In the genomic region with DNA sequence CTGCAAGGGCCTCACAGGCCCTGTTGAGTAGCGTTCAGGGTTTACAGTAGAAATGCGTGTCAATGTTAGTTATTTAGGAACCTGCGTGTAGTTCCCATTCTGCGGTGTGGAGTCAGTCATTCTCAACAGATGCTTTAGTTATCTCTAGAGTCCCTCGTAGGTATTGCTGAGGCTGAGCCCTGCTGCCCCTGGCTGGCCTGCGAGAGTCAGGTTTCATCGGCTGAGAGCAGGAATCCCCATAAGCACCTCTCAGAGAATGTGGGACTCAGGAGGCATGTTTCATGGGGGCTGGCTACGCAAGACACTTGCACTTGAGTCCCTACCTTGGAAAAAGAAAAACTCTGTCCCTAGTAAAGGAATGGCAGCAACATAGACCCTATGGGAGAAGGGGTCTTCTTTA, we compare ENCODE assay signal across 26 cellular contexts.
"Had no signal": no experiment of that assay in that cellular context is flagged by ENCODE, and none has a peak within 500 bp of the region (broad histone marks: within the 10 kb centered on the region; RNA-seq: fewer than 3 reads in every experiment).

No MANE protein-coding gene starts in this region.

- H3K4me3 ChIP-seq: adrenal gland, body of pancreas, cardiac muscle cell, coronary artery, dorsolateral prefrontal cortex, heart left ventricle, ovary, prostate gland, sigmoid colon, thoracic aorta had no signal

- H3K27ac Mint-ChIP-seq: activated naive CD4-positive, alpha-beta T cell treated with anti-CD3 and anti-CD28 coated beads for 36 hours; activated naive CD8-positive, alpha-beta T cell treated with anti-CD3 and anti-CD28 coated beads for 36 hours; effector memory CD8-positive, alpha-beta T cell; natural killer cell; stimulated activated effector memory CD8-positive, alpha-beta T cell treated with anti-CD3 and anti-CD28 coated beads, Interleukin-12 subunit alpha, Interleukin-12 subunit beta, amount 100 ng/mL, for 72 hours; stimulated activated naive CD8-positive, alpha-beta T cell treated with anti-CD3 and anti-CD28 coated beads, Interleukin-15, Interleukin-2, amounts not matched to agents 100 ng/mL and 50 ng/mL, for 24 hours had no signal

- H3K9me3 ChIP-seq: adrenal gland, body of pancreas, ovary, prostate gland, sigmoid colon, thoracic aorta had no signal

- H3K4me1 ChIP-seq: adrenal gland, body of pancreas, heart left ventricle, prostate gland had no signal

- H3K27ac ChIP-seq: adrenal gland, body of pancreas, cardiac muscle cell, coronary artery, dorsolateral prefrontal cortex, heart left ventricle, ovary, prostate gland, sigmoid colon, thoracic aorta had no signal

- H3K4me3 Mint-ChIP-seq: activated naive CD4-positive, alpha-beta T cell treated with anti-CD3 and anti-CD28 coated beads for 36 hours; activated naive CD8-positive, alpha-beta T cell treated with anti-CD3 and anti-CD28 coated beads for 36 hours; effector memory CD8-positive, alpha-beta T cell; natural killer cell; stimulated activated effector memory CD8-positive, alpha-beta T cell treated with anti-CD3 and anti-CD28 coated beads, Interleukin-12 subunit alpha, Interleukin-12 subunit beta, amount 100 ng/mL, for 72 hours; stimulated activated naive CD8-positive, alpha-beta T cell treated with anti-CD3 and anti-CD28 coated beads, Interleukin-15, Interleukin-2, amounts not matched to agents 100 ng/mL and 50 ng/mL, for 24 hours had no signal

- H3K36me3 Mint-ChIP-seq: activated naive CD8-positive, alpha-beta T cell treated with anti-CD3 and anti-CD28 coated beads for 36 hours; natural killer cell; stimulated activated effector memory CD8-positive, alpha-beta T cell treated with anti-CD3 and anti-CD28 coated beads, Interleukin-12 subunit alpha, Interleukin-12 subunit beta, amount 100 ng/mL, for 72 hours had no signal

- H3K27me3 Mint-ChIP-seq: stimulated activated naive CD8-positive, alpha-beta T cell treated with anti-CD3 and anti-CD28 coated beads, Interleukin-15, Interleukin-2, amounts not matched to agents 100 ng/mL and 50 ng/mL, for 24 hours had no signal

- H3K27me3 ChIP-seq: adrenal gland, body of pancreas, cardiac muscle cell, ovary, sigmoid colon had no signal

- DNase-seq: activated CD4-positive, alpha-beta T cell treated with anti-CD3 and anti-CD28 coated beads for 4 hours; activated CD4-positive, alpha-beta T cell treated with anti-CD3 and anti-CD28 coated beads, Interleukin-2, amount 50 U/mL, for 4 hours; activated effector memory CD4-positive, alpha-beta T cell treated with anti-CD3 and anti-CD28 coated beads, Interleukin-2, amount 50 U/mL, for 16 hours; activated naive CD4-positive, alpha-beta T cell treated with anti-CD3 and anti-CD28 coated beads for 36 hours; activated naive CD8-positive, alpha-beta T cell treated with anti-CD3 and anti-CD28 coated beads for 36 hours; adrenal gland; aorta; body of pancreas; dorsolateral prefrontal cortex; effector memory CD8-positive, alpha-beta T cell; heart left ventricle; hypothalamus; left cardiac atrium; midbrain; natural killer cell; ovary; sigmoid colon; small intestine; stimulated activated CD4-positive, alpha-beta T cell treated with anti-CD3 and anti-CD28 coated beads, Interleukin-4, amount 100 ng/mL, for 24 hours; trophoblast cell had no signal

- H3K36me3 ChIP-seq: adrenal gland, cardiac muscle cell, heart left ventricle, ovary, prostate gland, sigmoid colon, thoracic aorta had no signal
